Comparison of ENCODE assay signal across 17 cellular contexts in genomic region chr3:159654183-159655134, GRCh38.
DNase-seq lines count a peak whose midpoint lies in the region; ATAC-seq, FAIRE-seq and TF ChIP-seq lines count a peak whose summit lies in the region.
"Had no signal": no experiment of that assay in that cellular context is flagged by ENCODE, and none has a peak within 500 bp of the region (broad histone marks: within the 10 kb centered on the region; RNA-seq: fewer than 3 reads in every experiment).

No MANE protein-coding gene starts in this region.

- H3K4me3 ChIP-seq in right atrium auricular region (no peak overlapping the region), astrocyte (ENCODE audit: insufficient read depth, low read depth, low read length) (no peak overlapping the region), right cardiac atrium (ENCODE audit: low read length) (no peak overlapping the region), ascending aorta (no peak overlapping the region)
- H3K4me3 ChIP-seq: PC-9 had no signal

- H3K79me2 ChIP-seq in astrocyte (ENCODE audit: insufficient read depth, low read length) = no peaks in the 10 kb centered on the region

- H3K4me1 Mint-ChIP-seq in astrocyte (ENCODE audit: low read depth, unreplicated experiment) (no peaks in the 10 kb centered on the region), type B pancreatic cell (ENCODE audit: unreplicated experiment) (no peaks in the 10 kb centered on the region)
- H3K4me1 Mint-ChIP-seq in activated naive CD4-positive, alpha-beta T cell treated with anti-CD3 and anti-CD28 coated beads for 36 hours (ENCODE audit: low read depth) = no peaks in the 10 kb centered on the region

- H3K36me3 Mint-ChIP-seq in astrocyte (ENCODE audit: low read depth, unreplicated experiment) (no peaks in the 10 kb centered on the region), type B pancreatic cell (no peaks in the 10 kb centered on the region)
- no peaks in the 10 kb centered on the region for H3K36me3 Mint-ChIP-seq in activated naive CD4-positive, alpha-beta T cell treated with anti-CD3 and anti-CD28 coated beads for 36 hours (ENCODE audit: low read depth)

- H3K27ac Mint-ChIP-seq in astrocyte (ENCODE audit: unreplicated experiment) (no peak overlapping the region), type B pancreatic cell (peak overlapping the region; percentile 40)
- H3K27ac Mint-ChIP-seq in activated naive CD4-positive, alpha-beta T cell treated with anti-CD3 and anti-CD28 coated beads for 36 hours = no peak overlapping the region

- peak overlapping the region in 1 of 2 donors; percentile 47 for H3K27ac ChIP-seq in right atrium auricular region
- no peak overlapping the region for H3K27ac ChIP-seq in astrocyte (ENCODE audit: low read depth, low read length)
- no peak overlapping the region for H3K27ac ChIP-seq in right cardiac atrium (ENCODE audit: low read length)
- H3K27ac ChIP-seq in ascending aorta = no peak overlapping the region
- H3K27ac ChIP-seq: PC-9 had no signal

- no peak overlapping the region for H3K4me3 Mint-ChIP-seq in astrocyte (ENCODE audit: unreplicated experiment)
- H3K4me3 Mint-ChIP-seq in type B pancreatic cell = no peak overlapping the region
- H3K4me3 Mint-ChIP-seq in activated naive CD4-positive, alpha-beta T cell treated with anti-CD3 and anti-CD28 coated beads for 36 hours = no peak overlapping the region

- intact Hi-C loops in Right ventricle myocardium inferior (cut with DNase I) (no loop called here), right cardiac atrium (cut with DNase I) (no loop called here), ascending aorta (cut with DNase I) (no loop called here)
- intact Hi-C loops in activated naive CD4-positive, alpha-beta T cell treated with anti-CD3 and anti-CD28 coated beads for 36 hours (cut with micrococcal nuclease) = no loop called here

- no peak for DNase-seq in Right ventricle myocardium inferior (ENCODE audit: missing footprints)
- DNase-seq in right atrium auricular region (ENCODE audit: low spot score) = no peak
- DNase-seq in astrocyte (ENCODE audit: low read depth) = peak; percentile 5
- DNase-seq in right cardiac atrium = peak in 1 of 3 donors; percentile 48
- no peak for DNase-seq in type B pancreatic cell (ENCODE audit: extremely low spot score, unreplicated experiment)
- DNase-seq in NCI-H69 (lab: John Stamatoyannopoulos, UW) = no peak
- DNase-seq in activated naive CD4-positive, alpha-beta T cell treated with anti-CD3 and anti-CD28 coated beads for 36 hours = no peak
- no peak for DNase-seq in ascending aorta (ENCODE audit: low spot score in 2 of 2)
- DNase-seq: C1 segment of cervical spinal cord, NCI-H1417 treated with DMSO at 0.1 percent for 48 hours, NCI-H1930, NCI-H2171 treated with DMSO at 0.1 percent for 48 hours, NCI-H510A, NCI-H82, PC-9 had no signal

- H3K4me1 ChIP-seq in right atrium auricular region (no peaks in the 10 kb centered on the region), astrocyte (ENCODE audit: insufficient read depth, low read length) (no peaks in the 10 kb centered on the region), right cardiac atrium (ENCODE audit: control insufficient read depth, insufficient read depth, low read length) (no peaks in the 10 kb centered on the region), ascending aorta (no peaks in the 10 kb centered on the region)

- H4K20me1 ChIP-seq in astrocyte (ENCODE audit: insufficient read depth, low read length) = no peaks in the 10 kb centered on the region

- H3K36me3 ChIP-seq in right atrium auricular region = no peaks in the 10 kb centered on the region
- no peaks in the 10 kb centered on the region for H3K36me3 ChIP-seq in astrocyte (ENCODE audit: insufficient read depth, low read length)
- H3K36me3 ChIP-seq in ascending aorta = no peaks in the 10 kb centered on the region

- no peak overlapping the region for H3K4me2 ChIP-seq in astrocyte (ENCODE audit: low read length)
- H3K4me2 ChIP-seq: PC-9 had no signal

- ATAC-seq in Right ventricle myocardium inferior = peak; percentile 93
- peak; percentile 70 to 88 for ATAC-seq in right cardiac atrium

- TF ChIP-seq CTCF in right atrium auricular region (IDR thresholded peaks at IDR 0.05) (no peak), astrocyte (IDR thresholded peaks at IDR 0.05; ENCODE audit: insufficient read depth, low read depth, low read length) (no peak), type B pancreatic cell (conservative IDR thresholded peaks at IDR 0.05) (no peak), ascending aorta (IDR thresholded peaks at IDR 0.05) (no peak)

- no peaks in the 10 kb centered on the region for H3K9me3 ChIP-seq in right atrium auricular region
- no peaks in the 10 kb centered on the region for H3K9me3 ChIP-seq in astrocyte (ENCODE audit: insufficient read depth, low read depth, low read length)
- H3K9me3 ChIP-seq in right cardiac atrium (ENCODE audit: control insufficient read depth, low read length) = no peaks in the 10 kb centered on the region
- H3K9me3 ChIP-seq in ascending aorta = no peaks in the 10 kb centered on the region

- no peak overlapping the region for H3K9ac ChIP-seq in astrocyte (ENCODE audit: low read length)

- H2AFZ ChIP-seq in astrocyte (ENCODE audit: low read depth, low read length) = no peak overlapping the region
- H2AFZ ChIP-seq: PC-9 had no signal

- 35% methylated on average over 4 of the region's 4 CpGs for WGBS in right cardiac atrium

- CTCF ChIA-PET in activated naive CD4-positive, alpha-beta T cell treated with anti-CD3 and anti-CD28 coated beads for 36 hours (lab: Charles Lee) = no interaction called here

- FAIRE-seq in astrocyte (lab: Jason Lieb, UNC) = no peak
- FAIRE-seq: A204.1, H54 had no signal

- no peaks in the 10 kb centered on the region for H3K27me3 ChIP-seq in right atrium auricular region
- no peaks in the 10 kb centered on the region for H3K27me3 ChIP-seq in astrocyte (ENCODE audit: insufficient read depth, low read length)
- no peaks in the 10 kb centered on the region for H3K27me3 ChIP-seq in right cardiac atrium (ENCODE audit: control insufficient read depth, insufficient read depth)
- H3K27me3 ChIP-seq in ascending aorta = no peaks in the 10 kb centered on the region

- peaks cover 2% of the 10 kb centered on the region for H3K9me3 Mint-ChIP-seq in astrocyte (ENCODE audit: unreplicated experiment)
- H3K9me3 Mint-ChIP-seq in type B pancreatic cell = peaks cover 4% of the 10 kb centered on the region
- H3K9me3 Mint-ChIP-seq in activated naive CD4-positive, alpha-beta T cell treated with anti-CD3 and anti-CD28 coated beads for 36 hours = no peaks in the 10 kb centered on the region

- H3K27me3 Mint-ChIP-seq in astrocyte (ENCODE audit: low read depth, unreplicated experiment) (peaks cover 9% of the 10 kb centered on the region), type B pancreatic cell (peaks cover 10% of the 10 kb centered on the region)
- H3K27me3 Mint-ChIP-seq in activated naive CD4-positive, alpha-beta T cell treated with anti-CD3 and anti-CD28 coated beads for 36 hours (ENCODE audit: low read depth) = peaks cover 5% of the 10 kb centered on the region
